8 cellular contexts compared by ENCODE assay signal in genomic region chr7:134645935-134646334, GRCh38. TPM values are rescaled to one million over a fixed set of nuclear protein-coding genes. Genes with fewer than 3 reads are reported as not detected.
DNase-seq lines count a peak whose midpoint lies in the region; ATAC-seq and TF ChIP-seq lines count a peak whose summit lies in the region.

No MANE protein-coding gene starts in this region.

- H3K4me2 ChIP-seq in GM23248 (ENCODE audit: unreplicated experiment), result peak overlapping the region; percentile 85

- H3K4me1 ChIP-seq in GM23248 (ENCODE audit: insufficient read depth), result peaks cover 35% of the 10 kb centered on the region
- peaks cover 0 to 6% (median 0%) of the 10 kb centered on the region in 4 donors for H3K4me1 ChIP-seq in right lobe of liver

- peaks cover 52% of the 10 kb centered on the region for H3K79me2 ChIP-seq in GM23248 (ENCODE audit: insufficient read depth)

- H3K36me3 ChIP-seq in GM23248 (ENCODE audit: low read depth) (no peaks in the 10 kb centered on the region), right lobe of liver (no peaks in the 10 kb centered on the region)

- H3F3A ChIP-seq in GM23248 (ENCODE audit: insufficient read depth), result peaks cover 9% of the 10 kb centered on the region; the same call in 1 of the 2 replicates

- H3K9me2 ChIP-seq in GM23248 (ENCODE audit: insufficient read depth), result no peaks in the 10 kb centered on the region

- TF ChIP-seq CTCF in right lobe of liver (IDR thresholded peaks at IDR 0.05), result no peak

- no peaks in the 10 kb centered on the region for H3K27me3 ChIP-seq in GM23248 (replicated peaks; ENCODE audit: insufficient read depth)
- no peaks in the 10 kb centered on the region for H3K27me3 ChIP-seq in right lobe of liver

- no peak for TF ChIP-seq POLR2A in right lobe of liver (IDR thresholded peaks at IDR 0.05)

- 1 to 2% methylated on average over 8 of the region's 8 CpGs for WGBS in GM23248 (ENCODE audit: low coverage in 1 of 2, low lambda C conversion rate in 2 of 2, missing lambda C conversion rate in 2 of 2), 2 experiments
- WGBS in right lobe of liver (ENCODE audit: insufficient coverage, low coverage, low lambda C conversion rate, missing lambda C conversion rate), result 1% methylated on average over 8 of the region's 8 CpGs

- H3K9ac ChIP-seq in GM23248, result peak overlapping the region; percentile 94

- H2AFZ ChIP-seq in GM23248, result peak overlapping the region; percentile 76

- DNase-seq in A172 (ENCODE audit: low spot score) (peak; percentile 28), GM23248 (peak; percentile 83), astrocyte of the hippocampus (ENCODE audit: low read depth, low spot score) (peak; percentile 31), right lobe of liver (no peak), islet precursor cell (no peak), NCI-H2107 (lab: John Stamatoyannopoulos, UW) (no peak), NCI-H526 treated with DMSO at 0.1 percent for 48 hours (lab: John Stamatoyannopoulos, UW) (no peak)

- H4K20me1 ChIP-seq in GM23248 (ENCODE audit: insufficient read depth), result no peaks in the 10 kb centered on the region

- H3K9me3 ChIP-seq in GM23248 (ENCODE audit: low read depth) (no peaks in the 10 kb centered on the region), right lobe of liver (no peaks in the 10 kb centered on the region)

- H3K27ac ChIP-seq in GM23248, result peak overlapping the region; percentile 83
- H3K27ac ChIP-seq in right lobe of liver, result peak overlapping the region; percentile 58 to 63 (median 61)

- H3K4me3 ChIP-seq in GM23248 (peak overlapping the region; percentile 88), right lobe of liver (peak overlapping the region; percentile 61 to 77 (median 72))

- in situ Hi-C loops in GM23248 (cut with MboI), result no loop called here

- no peak for ATAC-seq in right lobe of liver
- ATAC-seq in GM19397 (IDR thresholded peaks at IDR 0.05; ENCODE audit: unreplicated experiment), result no peak

- intact Hi-C loops in right lobe of liver (cut with DNase I), result no loop called here

RNA-seq across cellular contexts. Expression of gene BPGM, which starts 0.7 kb away (rescaled TPM):
- total RNA-seq in A172 (2014; rRNA removed; shearing (Covaris generic)), result 17.5 and 19.6 TPM in 2 replicates
- 33.3 and 37.4 TPM in 2 replicates for total RNA-seq in GM23248 (2014; rRNA removed; shearing (Covaris generic))
- polyA plus RNA-seq in GM23248 (2016; fragmentation: Nextera tagmentation; extraction: Ambion mirVana), result 41.3 and 41.6 TPM in 2 replicates
- total RNA-seq in right lobe of liver, result 10 to 100 TPM in 1 of 6 experiments, 1 to 10 TPM in 5; 5.9 to 10.9 (median 7.3) TPM

Comparison
In these comparisons a context has a peak if more than half of its experiments do, and no peak if none do; other contexts are left out.
1. DNase-seq: peak in A172 (single experiment), GM23248 (single experiment) and astrocyte of the hippocampus (single experiment); none in right lobe of liver (0 of 3), islet precursor cell (single experiment), NCI-H2107 (single experiment) and NCI-H526 treated with DMSO at 0.1 percent for 48 hours (single experiment).